ENCODE assay signal across 16 cellular contexts in genomic region chr3:61715886-61716527, GRCh38.
"Had no signal": no experiment of that assay in that cellular context is flagged by ENCODE, and none has a peak within 500 bp of the region (broad histone marks: within the 10 kb centered on the region; RNA-seq: fewer than 3 reads in every experiment).

No MANE protein-coding gene starts in this region.

- DNase-seq: activated CD4-positive, alpha-beta memory T cell treated with anti-CD3 and anti-CD28 coated beads for 36 hours; activated CD4-positive, alpha-beta T cell treated with anti-CD3 and anti-CD28 coated beads for 36 hours; activated gamma-delta T cell treated with Interleukin-2 at 50 U/mL for 16 hours; activated T-cell treated with anti-CD3 and anti-CD28 coated beads for 4 hours; dermis blood vessel endothelial cell; effector memory CD4-positive, alpha-beta T cell; foreskin keratinocyte; lower lobe of right lung; right lobe of liver; spleen; stimulated activated CD4-positive, alpha-beta T cell treated with anti-CD3 and anti-CD28 coated beads, Interleukin-4, amount 100 ng/mL, for 4 hours; upper lobe of right lung; WERI-Rb-1 had no signal

- ATAC-seq: activated CD4-positive, alpha-beta T cell treated with anti-CD3 and anti-CD28 coated beads for 36 hours; activated naive CD4-positive, alpha-beta T cell treated with anti-CD3 and anti-CD28 coated beads, Interleukin-2, amount 50 U/mL, for 72 hours; foreskin keratinocyte; natural killer cell treated with Interleukin-12 subunit alpha and Interleukin-12 subunit beta and Interleukin-15 and Interleukin-18, amount 100 ng/mL, for 72 hours; right lobe of liver; stimulated activated memory B cell treated with anti-CD40 and anti-IgM and Interleukin-4, amounts not matched to agents 10 μg/mL and 1 μg/mL and 100 μg/mL, for 72 hours; upper lobe of right lung had no signal
